Comparison of ENCODE assay signal across 1 cellular context in the genomic region with DNA sequence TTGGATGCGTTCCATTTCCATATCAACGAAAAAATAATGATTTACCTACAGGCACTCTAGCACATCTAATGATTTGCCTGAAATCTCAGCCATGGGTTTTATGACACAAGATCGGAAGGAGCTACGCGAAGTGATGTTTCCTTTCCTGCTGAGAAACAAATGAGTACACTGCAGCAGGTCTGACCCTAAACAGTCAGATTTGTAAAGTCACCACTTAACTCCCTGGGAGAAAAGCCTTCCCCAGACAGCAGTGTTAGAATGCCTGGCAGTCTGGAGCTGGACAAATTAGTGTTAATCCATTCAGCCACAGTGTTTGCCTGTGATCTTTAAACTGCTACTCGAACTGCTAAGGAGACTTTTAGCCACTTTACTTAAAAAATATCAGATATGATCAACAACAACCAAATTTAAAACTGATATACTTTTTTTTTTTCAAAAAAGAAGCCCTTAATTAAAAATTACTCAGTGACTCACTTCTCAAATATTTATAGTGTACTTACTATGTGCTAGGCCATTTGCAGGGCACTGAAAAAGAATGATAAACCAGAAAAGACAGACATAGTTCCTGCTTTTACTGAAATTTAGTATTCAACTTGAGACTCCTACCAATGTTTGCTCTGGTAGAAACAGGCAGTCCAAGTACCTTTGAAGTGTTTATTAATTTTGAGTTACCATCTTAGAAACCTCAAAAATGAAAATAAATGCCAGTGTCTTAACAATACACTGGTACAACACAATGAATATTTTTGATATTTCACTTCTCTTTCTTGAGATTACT.
TF ChIP-seq lines count a peak whose summit lies in the region.

No MANE protein-coding gene starts in this region.

TF ChIP-seq in SK-N-SH treated with all-trans-retinoic acid at 6 μM for 48 hours, 23 proteins besides CTCF, POLR2A, EP300 and RAD21:
- TF ChIP-seq, protein P1, sequence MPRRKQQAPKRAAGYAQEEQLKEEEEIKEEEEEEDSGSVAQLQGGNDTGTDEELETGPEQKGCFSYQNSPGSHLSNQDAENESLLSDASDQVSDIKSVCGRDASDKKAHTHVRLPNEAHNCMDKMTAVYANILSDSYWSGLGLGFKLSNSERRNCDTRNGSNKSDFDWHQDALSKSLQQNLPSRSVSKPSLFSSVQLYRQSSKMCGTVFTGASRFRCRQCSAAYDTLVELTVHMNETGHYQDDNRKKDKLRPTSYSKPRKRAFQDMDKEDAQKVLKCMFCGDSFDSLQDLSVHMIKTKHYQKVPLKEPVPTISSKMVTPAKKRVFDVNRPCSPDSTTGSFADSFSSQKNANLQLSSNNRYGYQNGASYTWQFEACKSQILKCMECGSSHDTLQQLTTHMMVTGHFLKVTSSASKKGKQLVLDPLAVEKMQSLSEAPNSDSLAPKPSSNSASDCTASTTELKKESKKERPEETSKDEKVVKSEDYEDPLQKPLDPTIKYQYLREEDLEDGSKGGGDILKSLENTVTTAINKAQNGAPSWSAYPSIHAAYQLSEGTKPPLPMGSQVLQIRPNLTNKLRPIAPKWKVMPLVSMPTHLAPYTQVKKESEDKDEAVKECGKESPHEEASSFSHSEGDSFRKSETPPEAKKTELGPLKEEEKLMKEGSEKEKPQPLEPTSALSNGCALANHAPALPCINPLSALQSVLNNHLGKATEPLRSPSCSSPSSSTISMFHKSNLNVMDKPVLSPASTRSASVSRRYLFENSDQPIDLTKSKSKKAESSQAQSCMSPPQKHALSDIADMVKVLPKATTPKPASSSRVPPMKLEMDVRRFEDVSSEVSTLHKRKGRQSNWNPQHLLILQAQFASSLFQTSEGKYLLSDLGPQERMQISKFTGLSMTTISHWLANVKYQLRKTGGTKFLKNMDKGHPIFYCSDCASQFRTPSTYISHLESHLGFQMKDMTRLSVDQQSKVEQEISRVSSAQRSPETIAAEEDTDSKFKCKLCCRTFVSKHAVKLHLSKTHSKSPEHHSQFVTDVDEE (CRISPR knock-in tag; IDR thresholded peaks at IDR 0.05) = no peak
- TF ChIP-seq BACH2 (CRISPR knock-in tag; IDR thresholded peaks at IDR 0.05; ENCODE audit: borderline replicate concordance) (no peak), ZFP30 (CRISPR knock-in tag; IDR thresholded peaks at IDR 0.05) (no peak), ISL1 (CRISPR knock-in tag; IDR thresholded peaks at IDR 0.05) (peak; percentile 61)
